Comparison of ENCODE assay signal across 1 cellular context in genomic region chr20:48809672-48810071, GRCh38.
TF ChIP-seq lines count a peak whose summit lies in the region.

No MANE protein-coding gene starts in this region.

TF ChIP-seq in HepG2, 621 proteins besides CTCF, POLR2A, EP300 and RAD21:
- TF ChIP-seq MAFF (IDR thresholded peaks at IDR 0.05; ENCODE audit: low read depth, low read length) (peak; percentile 85), MAFK (conservative IDR thresholded peaks at IDR 0.05 in 1 of 2, IDR thresholded peaks at IDR 0.05 in 1 of 2; ENCODE audit: low read length in 2 of 2) (peak; percentile 90 to 92), ZSCAN30 (CRISPR knock-in tag; IDR thresholded peaks at IDR 0.05) (no peak)
TF ChIP-seq in HepG2: peak in this region for 2.
